1 cellular context compared by ENCODE assay signal in the genomic region with DNA sequence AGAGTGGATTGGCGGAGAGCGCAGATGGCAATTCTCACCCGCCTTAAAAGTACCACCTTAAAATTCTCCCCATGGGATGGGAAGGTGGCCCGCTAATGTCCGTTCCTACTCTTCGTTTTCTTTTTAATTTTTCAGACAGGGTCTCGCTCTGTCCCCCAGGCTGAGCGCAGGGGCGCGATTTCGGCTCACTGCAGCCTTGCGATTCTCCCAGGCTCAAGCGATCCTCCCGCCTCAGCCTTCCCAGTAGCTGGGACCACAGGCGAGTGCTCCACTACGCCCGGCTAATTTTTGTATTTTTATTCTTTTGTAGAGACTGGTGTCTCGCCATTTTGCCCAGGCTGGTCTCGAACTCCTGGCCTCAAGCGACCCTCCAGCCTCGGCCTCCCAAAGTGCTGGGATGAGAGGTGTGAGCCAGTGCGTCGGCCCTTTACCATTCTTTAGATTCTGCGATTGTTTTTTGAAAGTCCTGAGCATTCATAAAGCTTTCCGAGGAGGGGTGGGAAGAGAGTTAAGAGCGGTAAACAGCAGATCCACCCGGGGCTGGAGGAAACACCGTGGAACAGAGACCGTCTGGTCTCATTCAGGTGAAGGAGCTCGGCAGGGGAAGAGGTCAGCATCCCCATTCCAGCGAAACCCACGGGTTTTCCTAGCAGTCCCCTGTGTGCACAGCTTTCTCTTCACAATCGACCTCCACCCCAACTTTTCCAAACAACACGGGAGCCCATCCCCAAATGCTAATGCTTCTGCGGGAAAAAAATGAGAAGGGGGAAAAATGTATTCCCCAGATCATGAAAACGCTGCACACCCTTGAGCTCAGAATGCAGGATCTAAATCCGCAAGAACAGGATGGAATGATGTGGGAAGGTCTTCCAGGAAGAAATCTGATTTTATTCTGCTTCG.
TF ChIP-seq lines count a peak whose summit lies in the region.

No MANE protein-coding gene starts in this region.

TF ChIP-seq in A549, 52 proteins besides CTCF, POLR2A, EP300 and RAD21 (continued from another document):
- TF ChIP-seq, protein P1, sequence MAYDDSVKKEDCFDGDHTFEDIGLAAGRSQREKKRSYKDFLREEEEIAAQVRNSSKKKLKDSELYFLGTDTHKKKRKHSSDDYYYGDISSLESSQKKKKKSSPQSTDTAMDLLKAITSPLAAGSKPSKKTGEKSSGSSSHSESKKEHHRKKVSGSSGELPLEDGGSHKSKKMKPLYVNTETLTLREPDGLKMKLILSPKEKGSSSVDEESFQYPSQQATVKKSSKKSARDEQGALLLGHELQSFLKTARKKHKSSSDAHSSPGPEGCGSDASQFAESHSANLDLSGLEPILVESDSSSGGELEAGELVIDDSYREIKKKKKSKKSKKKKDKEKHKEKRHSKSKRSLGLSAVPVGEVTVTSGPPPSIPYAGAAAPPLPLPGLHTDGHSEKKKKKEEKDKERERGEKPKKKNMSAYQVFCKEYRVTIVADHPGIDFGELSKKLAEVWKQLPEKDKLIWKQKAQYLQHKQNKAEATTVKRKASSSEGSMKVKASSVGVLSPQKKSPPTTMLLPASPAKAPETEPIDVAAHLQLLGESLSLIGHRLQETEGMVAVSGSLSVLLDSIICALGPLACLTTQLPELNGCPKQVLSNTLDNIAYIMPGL (CRISPR knock-in tag; IDR thresholded peaks at IDR 0.05; ENCODE audit: borderline replicate concordance), result no peak
